Comparison of ENCODE assay signal across 8 cellular contexts in the genomic region with DNA sequence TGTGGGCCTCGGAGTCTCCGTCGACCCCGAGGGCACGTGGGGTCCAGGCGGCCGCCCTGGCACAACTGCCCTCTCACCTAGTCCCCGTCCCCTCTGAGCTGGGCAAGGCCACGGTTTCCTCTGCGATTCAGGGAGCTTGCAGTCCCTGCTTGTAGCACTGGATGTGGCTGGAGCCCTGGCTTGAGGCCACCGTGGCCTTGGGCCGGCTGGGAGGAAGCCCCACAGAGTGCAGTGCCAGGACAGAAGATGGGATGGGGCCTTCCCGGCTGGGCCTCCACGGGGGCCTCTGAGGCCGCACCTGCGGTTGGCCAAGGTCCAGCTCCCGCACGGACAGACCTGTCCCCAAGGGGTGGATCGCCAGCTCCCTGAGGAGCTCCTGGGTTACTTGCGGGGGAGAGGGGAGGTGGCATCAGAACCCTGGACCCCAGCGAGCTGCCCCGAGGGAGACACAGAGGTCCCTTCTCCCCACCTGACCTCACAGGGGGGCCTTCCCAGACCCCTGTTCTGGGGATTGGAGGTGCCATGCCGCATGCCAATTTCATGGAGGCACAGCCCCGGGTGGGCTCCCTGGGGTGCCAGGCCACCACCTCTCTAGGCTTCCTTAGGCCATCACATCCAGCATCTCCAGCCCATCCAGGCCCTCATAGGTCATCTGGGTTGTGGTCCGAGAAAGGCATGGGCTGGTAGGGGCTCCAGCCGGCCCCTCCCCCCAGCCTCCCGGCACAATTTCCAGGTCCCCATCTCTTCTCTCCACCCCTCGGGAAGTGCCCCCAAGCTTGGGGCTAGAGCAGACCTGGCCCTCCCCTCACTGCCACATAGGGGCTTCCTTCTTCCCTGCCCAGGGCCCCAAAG.
DNase-seq lines count a peak whose midpoint lies in the region; ATAC-seq and TF ChIP-seq lines count a peak whose summit lies in the region.

No MANE protein-coding gene starts in this region.

- no peak overlapping the region for H3K4me3 Mint-ChIP-seq in CD8-positive, alpha-beta memory T cell
- H3K4me3 Mint-ChIP-seq in T-cell, result no peak overlapping the region
- H3K4me3 Mint-ChIP-seq in activated T-cell treated with anti-CD3 and anti-CD28 coated beads, Interleukin-2, amount 50 U/mL, for 4 hours, result no peak overlapping the region

- TF ChIP-seq EP300 in sigmoid colon (IDR thresholded peaks at IDR 0.05), result no peak

- H3K4me1 ChIP-seq in CD8-positive, alpha-beta memory T cell (ENCODE audit: insufficient read depth, low read length), result peaks cover 34% of the 10 kb centered on the region
- H3K4me1 ChIP-seq in right atrium auricular region, result peaks cover 0 to 59% of the 10 kb centered on the region in 2 donors
- H3K4me1 ChIP-seq in sigmoid colon, result peaks cover 0 to 67% (median 60%) of the 10 kb centered on the region in 4 donors

- peaks cover 10 to 33% (median 15%) of the 10 kb centered on the region in 3 donors for H3K36me3 Mint-ChIP-seq in CD8-positive, alpha-beta memory T cell
- H3K36me3 Mint-ChIP-seq in T-cell, result peaks cover 24% of the 10 kb centered on the region
- peaks cover 18% of the 10 kb centered on the region for H3K36me3 Mint-ChIP-seq in activated T-cell treated with anti-CD3 and anti-CD28 coated beads, Interleukin-2, amount 50 U/mL, for 4 hours (ENCODE audit: insufficient read depth)

- no peaks in the 10 kb centered on the region for H3K27me3 Mint-ChIP-seq in CD8-positive, alpha-beta memory T cell
- H3K27me3 Mint-ChIP-seq in T-cell, result no peaks in the 10 kb centered on the region
- no peaks in the 10 kb centered on the region for H3K27me3 Mint-ChIP-seq in activated T-cell treated with anti-CD3 and anti-CD28 coated beads, Interleukin-2, amount 50 U/mL, for 4 hours (ENCODE audit: low read depth)

- peaks cover 8% of the 10 kb centered on the region for H3K36me3 ChIP-seq in CD8-positive, alpha-beta memory T cell (ENCODE audit: insufficient read depth, low read length)
- peaks cover 34% of the 10 kb centered on the region for H3K36me3 ChIP-seq in right atrium auricular region
- peaks cover 10 to 38% (median 23%) of the 10 kb centered on the region in 4 donors for H3K36me3 ChIP-seq in sigmoid colon

- no peak overlapping the region for H3K4me3 ChIP-seq in CD8-positive, alpha-beta memory T cell (ENCODE audit: low read length)
- no peak overlapping the region for H3K4me3 ChIP-seq in right atrium auricular region
- H3K4me3 ChIP-seq in sigmoid colon, result no peak overlapping the region

- no peak for TF ChIP-seq POLR2A in sigmoid colon (IDR thresholded peaks at IDR 0.05)

- H3K27me3 ChIP-seq in CD8-positive, alpha-beta memory T cell (ENCODE audit: insufficient read depth, low read length, poor library complexity, severe bottlenecking), result no peaks in the 10 kb centered on the region
- H3K27me3 ChIP-seq in right atrium auricular region (no peaks in the 10 kb centered on the region), sigmoid colon (no peaks in the 10 kb centered on the region)

- no peaks in the 10 kb centered on the region for H3K9me3 ChIP-seq in CD8-positive, alpha-beta memory T cell (ENCODE audit: low read length)
- no peaks in the 10 kb centered on the region for H3K9me3 ChIP-seq in right atrium auricular region
- H3K9me3 ChIP-seq in sigmoid colon, result no peaks in the 10 kb centered on the region

- no peak overlapping the region for H3K27ac ChIP-seq in CD8-positive, alpha-beta memory T cell (ENCODE audit: low read depth, low read length)
- H3K27ac ChIP-seq in right atrium auricular region (peak overlapping the region; percentile 92 to 93), sigmoid colon (peak overlapping the region; percentile 91 to 96 (median 93))

- 74 to 81% methylated on average over 28 of the region's 28 CpGs for WGBS in sigmoid colon, 2 donors

- H3K27ac Mint-ChIP-seq in CD8-positive, alpha-beta memory T cell, result peak overlapping the region in 7 of 8 donors; percentile 68 to 90 (median 79)
- peak overlapping the region; percentile 34 to 69 for H3K27ac Mint-ChIP-seq in T-cell

- POLR2A ChIA-PET in CD8-positive, alpha-beta memory T cell (lab: Charles Lee), result interaction anchor here (0.7 to 1.2 kb wide), 4 partner anchors 12 to 116 kb away, joined by 3 to 4 read pairs (median 3); a partner anchor contains a TSS
- POLR2A ChIA-PET in T-cell (lab: Charles Lee), result no interaction called here

- intact Hi-C loops in sigmoid colon (cut with DNase I), result loop anchor here (5.0 kb wide), 2 partner anchors 33 to 72 kb away; no protein-coding TSS in a partner anchor
- intact Hi-C loops in posterior cingulate gyrus (cut with DNase I), result loop anchor here (5.0 to 10.0 kb wide), 2 partner anchors 78 to 116 kb away; a partner anchor contains a TSS

- peaks cover 2 to 30% (median 10%) of the 10 kb centered on the region in 3 donors for H3K4me1 Mint-ChIP-seq in CD8-positive, alpha-beta memory T cell
- peaks cover 5 to 19% (median 8%) of the 10 kb centered on the region in 3 donors for H3K4me1 Mint-ChIP-seq in T-cell
- peaks cover 9% of the 10 kb centered on the region for H3K4me1 Mint-ChIP-seq in activated T-cell treated with anti-CD3 and anti-CD28 coated beads, Interleukin-2, amount 50 U/mL, for 4 hours (ENCODE audit: low read depth)

- DNase-seq in CD8-positive, alpha-beta memory T cell, result no peak
- DNase-seq in T-cell (no peak), right atrium auricular region (ENCODE audit: low spot score) (no peak), sigmoid colon (peak; percentile 83), posterior cingulate gyrus (no peak)
- no peak for DNase-seq in activated T-cell treated with anti-CD3 and anti-CD28 coated beads, Interleukin-2, amount 50 U/mL, for 4 hours
- no peak for DNase-seq in stimulated activated CD4-positive, alpha-beta T cell treated with anti-CD3 and anti-CD28 coated beads, Interleukin-2, amount 100 ng/mL, for 24 hours

- ATAC-seq in T-cell (replicated peaks in 1 of 4) (no peak), HG02852 (IDR thresholded peaks at IDR 0.05; ENCODE audit: unreplicated experiment) (no peak)
- no peak for ATAC-seq in activated T-cell treated with anti-CD3 and anti-CD28 coated beads, Interleukin-2, amount 50 U/mL, for 4 hours

- no peak for TF ChIP-seq CTCF in right atrium auricular region (IDR thresholded peaks at IDR 0.05)
- no peak for TF ChIP-seq CTCF in sigmoid colon (IDR thresholded peaks at IDR 0.05)

- CTCF ChIA-PET in CD8-positive, alpha-beta memory T cell (lab: Charles Lee), result interaction anchor here (1.1 to 1.5 kb wide), 6 partner anchors 11 to 115 kb away, joined by 3 to 5 read pairs (median 3); a partner anchor contains a TSS
- CTCF ChIA-PET in T-cell (lab: Charles Lee), result interaction anchor here (0.6 to 1.0 kb wide), 4 partner anchors 34 to 151 kb away, joined by 3 to 4 read pairs (median 3); no protein-coding TSS in a partner anchor

- H3K9me3 Mint-ChIP-seq in CD8-positive, alpha-beta memory T cell, result peaks cover 0 to 4% (median 0%) of the 10 kb centered on the region in 5 donors
- no peaks in the 10 kb centered on the region for H3K9me3 Mint-ChIP-seq in T-cell
- H3K9me3 Mint-ChIP-seq in activated T-cell treated with anti-CD3 and anti-CD28 coated beads, Interleukin-2, amount 50 U/mL, for 4 hours, result no peaks in the 10 kb centered on the region
